In the genomic region with DNA sequence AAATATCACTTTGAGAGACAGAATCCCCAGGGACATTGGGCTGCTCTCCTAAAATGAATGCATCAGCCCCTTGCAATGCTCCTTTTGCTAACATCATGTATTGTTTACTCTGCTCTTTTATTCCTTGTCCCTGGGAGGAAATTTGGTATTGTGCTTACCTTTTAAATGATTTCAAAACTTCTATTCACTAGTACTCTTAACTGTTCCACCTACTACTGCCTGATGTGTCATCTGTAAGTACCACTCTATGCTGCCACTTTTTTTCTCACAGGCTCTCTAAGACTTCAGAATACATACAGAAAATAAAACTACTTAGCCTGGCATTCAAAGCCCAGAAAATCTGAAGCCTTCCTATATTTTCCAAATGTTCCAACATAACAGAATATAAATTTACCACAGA, we compare ENCODE assay signal across 20 cellular contexts.
"Had no signal": no experiment of that assay in that cellular context is flagged by ENCODE, and none has a peak within 500 bp of the region (broad histone marks: within the 10 kb centered on the region; RNA-seq: fewer than 3 reads in every experiment).

No MANE protein-coding gene starts in this region.

- H3K36me3 ChIP-seq: MG63 had no signal

- H3K27me3 ChIP-seq: MG63 had no signal

- H3K4me3 ChIP-seq: MG63 had no signal

- H3K9me3 ChIP-seq: MG63, SK-N-SH had no signal

- ATAC-seq: HepG2, Panc1, PC-3, T-cell had no signal

- H3K27ac ChIP-seq: RWPE1 had no signal

- DNase-seq: IMR-90; Karpas-422; KG1; MG63; NCI-H1092; NCI-H1436 treated with DMSO at 0.1 percent for 48 hours; NCI-H1694; NCI-H2081 treated with DMSO at 0.1 percent for 48 hours; NCI-H446; NCI-H510A; NCI-H524 treated with DMSO at 0.1 percent for 48 hours; NK-92 treated with Interleukin-12 subunit alpha and Interleukin-12 subunit beta, amount 100 ng/mL, for 24 hours; PC-3; SHP77; SK-N-SH; SW 1271; T-cell had no signal
